In genomic region chr1:244796719-244797406, GRCh38 we compare ENCODE assay signal across 9 cellular contexts. TPM values are rescaled to one million over a fixed set of nuclear protein-coding genes. Genes with fewer than 3 reads are reported as not detected.
DNase-seq lines count a peak whose midpoint lies in the region; ATAC-seq and TF ChIP-seq lines count a peak whose summit lies in the region.
"Had no signal": no experiment of that assay in that cellular context is flagged by ENCODE, and none has a peak within 500 bp of the region (broad histone marks: within the 10 kb centered on the region; RNA-seq: fewer than 3 reads in every experiment).

No MANE protein-coding gene starts in this region.

- H3K36me3 Mint-ChIP-seq in activated CD4-positive, alpha-beta memory T cell treated with anti-CD3 and anti-CD28 coated beads, Interleukin-2, amount 10 ng/mL, durations not matched to agents 7 days and 5 days (ENCODE audit: low read depth): no peaks in the 10 kb centered on the region
- H3K36me3 Mint-ChIP-seq in endodermal cell (ENCODE audit: low read depth): no peaks in the 10 kb centered on the region

- ATAC-seq in stimulated activated naive CD8-positive, alpha-beta T cell treated with anti-CD3 and anti-CD28 coated beads, Interleukin-15, Interleukin-2, amounts not matched to agents 100 U/mL and 50 U/mL, for 24 hours: no peak
- ATAC-seq in HG03097 (IDR thresholded peaks at IDR 0.05; ENCODE audit: low FRiP score, unreplicated experiment): no peak

- POLR2A ChIA-PET in activated CD4-positive, alpha-beta memory T cell treated with anti-CD3 and anti-CD28 coated beads, Interleukin-2, amount 10 ng/mL, durations not matched to agents 7 days and 5 days (lab: Charles Lee): interaction anchor here (0.8 kb wide), 1 partner anchor 194 kb away, joined by 3 read pairs; no protein-coding TSS in a partner anchor

- H3K27me3 Mint-ChIP-seq in activated CD4-positive, alpha-beta memory T cell treated with anti-CD3 and anti-CD28 coated beads, Interleukin-2, amount 10 ng/mL, durations not matched to agents 7 days and 5 days: peaks cover 2% of the 10 kb centered on the region
- no peaks in the 10 kb centered on the region for H3K27me3 Mint-ChIP-seq in endodermal cell (ENCODE audit: insufficient read depth)
- H3K27me3 Mint-ChIP-seq: stimulated activated naive CD8-positive, alpha-beta T cell treated with anti-CD3 and anti-CD28 coated beads, Interleukin-15, Interleukin-2, amounts not matched to agents 100 ng/mL and 50 ng/mL, for 24 hours had no signal

- peak; percentile 88 for TF ChIP-seq CTCF in AG10803 (conservative IDR thresholded peaks at IDR 0.05; ENCODE audit: low read length)
- TF ChIP-seq CTCF in endodermal cell (conservative IDR thresholded peaks at IDR 0.05): peak; percentile 94

- H3K27me3 ChIP-seq in GM23248 (replicated peaks; ENCODE audit: insufficient read depth) (no peaks in the 10 kb centered on the region), endodermal cell (ENCODE audit: control insufficient read depth, insufficient read depth, low read length, poor library complexity, severe bottlenecking) (no peaks in the 10 kb centered on the region)

- no peak overlapping the region for H3K4me3 ChIP-seq in AG10803 (ENCODE audit: low read length)
- no peak overlapping the region for H3K4me3 ChIP-seq in GM23248
- H3K4me3 ChIP-seq in endodermal cell (ENCODE audit: low read length): no peak overlapping the region

- H3K4me2 ChIP-seq in GM23248 (ENCODE audit: unreplicated experiment): no peak overlapping the region

- H3K9me2 ChIP-seq in GM23248 (ENCODE audit: insufficient read depth): no peaks in the 10 kb centered on the region

- H3K4me1 Mint-ChIP-seq in activated CD4-positive, alpha-beta memory T cell treated with anti-CD3 and anti-CD28 coated beads, Interleukin-2, amount 10 ng/mL, durations not matched to agents 7 days and 5 days: peaks cover 5% of the 10 kb centered on the region
- H3K4me1 Mint-ChIP-seq in endodermal cell: peaks cover 2% of the 10 kb centered on the region

- H3K9ac ChIP-seq in GM23248: no peak overlapping the region
- no peak overlapping the region for H3K9ac ChIP-seq in endodermal cell (ENCODE audit: extremely low read depth, low read length, poor library complexity, severe bottlenecking)

- H3K27ac Mint-ChIP-seq in activated CD4-positive, alpha-beta memory T cell treated with anti-CD3 and anti-CD28 coated beads, Interleukin-2, amount 10 ng/mL, durations not matched to agents 7 days and 5 days: no peak overlapping the region
- no peak overlapping the region for H3K27ac Mint-ChIP-seq in endodermal cell
- H3K27ac Mint-ChIP-seq: stimulated activated naive CD8-positive, alpha-beta T cell treated with anti-CD3 and anti-CD28 coated beads, Interleukin-15, Interleukin-2, amounts not matched to agents 100 ng/mL and 50 ng/mL, for 24 hours had no signal

- in situ Hi-C loops in GM23248 (cut with MboI): no loop called here

- DNase-seq in AG10803 (ENCODE audit: low read depth) (peak; percentile 61), GM23248 (peak; percentile 68), NCI-H69 (lab: John Stamatoyannopoulos, UW) (peak; percentile 70), endodermal cell (peak; percentile 86), middle frontal gyrus (ENCODE audit: extremely low spot score, low spot score) (peak; percentile 31)
- DNase-seq in activated CD4-positive, alpha-beta memory T cell treated with anti-CD3 and anti-CD28 coated beads, Interleukin-2, amount 10 ng/mL, durations not matched to agents 7 days and 5 days: peak; percentile 47
- peak; percentile 63 for DNase-seq in stimulated activated naive CD8-positive, alpha-beta T cell treated with anti-CD3 and anti-CD28 coated beads, Interleukin-15, Interleukin-2, amounts not matched to agents 100 U/mL and 50 U/mL, for 24 hours

- no peaks in the 10 kb centered on the region for H3F3A ChIP-seq in GM23248 (ENCODE audit: insufficient read depth)

- H3K4me3 Mint-ChIP-seq in activated CD4-positive, alpha-beta memory T cell treated with anti-CD3 and anti-CD28 coated beads, Interleukin-2, amount 10 ng/mL, durations not matched to agents 7 days and 5 days: no peak overlapping the region
- no peak overlapping the region for H3K4me3 Mint-ChIP-seq in endodermal cell
- H3K4me3 Mint-ChIP-seq: stimulated activated naive CD8-positive, alpha-beta T cell treated with anti-CD3 and anti-CD28 coated beads, Interleukin-15, Interleukin-2, amounts not matched to agents 100 ng/mL and 50 ng/mL, for 24 hours had no signal

- WGBS in GM23248 (ENCODE audit: low coverage in 1 of 2, low lambda C conversion rate in 2 of 2, missing lambda C conversion rate in 2 of 2), 2 experiments: 27 to 29% methylated on average over 10 of the region's 10 CpGs
- WGBS in endodermal cell (ENCODE audit: insufficient coverage in 1 of 2, insufficient read length in 1 of 2), 2 experiments: 46 to 48% methylated on average over 9 of the region's 10 CpGs

- H3K9me3 ChIP-seq in GM23248 (ENCODE audit: low read depth) (no peaks in the 10 kb centered on the region), endodermal cell (ENCODE audit: control insufficient read depth, low read length) (no peaks in the 10 kb centered on the region)

- no peaks in the 10 kb centered on the region for H3K36me3 ChIP-seq in GM23248 (ENCODE audit: low read depth)
- no peaks in the 10 kb centered on the region for H3K36me3 ChIP-seq in endodermal cell (ENCODE audit: control insufficient read depth, insufficient read depth, low read length)

- no peaks in the 10 kb centered on the region for H4K20me1 ChIP-seq in GM23248 (ENCODE audit: insufficient read depth)

- CTCF ChIA-PET in activated CD4-positive, alpha-beta memory T cell treated with anti-CD3 and anti-CD28 coated beads, Interleukin-2, amount 10 ng/mL, durations not matched to agents 7 days and 5 days (lab: Charles Lee): interaction anchor here (0.7 to 6.1 kb wide), 19 partner anchors 11 to 334 kb away, joined by 3 to 77 read pairs (median 4); no protein-coding TSS in a partner anchor

- H3K27ac ChIP-seq in GM23248: no peak overlapping the region
- no peak overlapping the region for H3K27ac ChIP-seq in endodermal cell (ENCODE audit: low read depth, low read length)

- no peak overlapping the region for H2AFZ ChIP-seq in GM23248

- H3K4me1 ChIP-seq in GM23248 (ENCODE audit: insufficient read depth): peaks cover 4% of the 10 kb centered on the region; the same call in 1 of the 2 replicates
- no peaks in the 10 kb centered on the region for H3K4me1 ChIP-seq in endodermal cell (ENCODE audit: control insufficient read depth, insufficient read depth, low read length)

- no peaks in the 10 kb centered on the region for H3K9me3 Mint-ChIP-seq in activated CD4-positive, alpha-beta memory T cell treated with anti-CD3 and anti-CD28 coated beads, Interleukin-2, amount 10 ng/mL, durations not matched to agents 7 days and 5 days
- peaks cover 1% of the 10 kb centered on the region for H3K9me3 Mint-ChIP-seq in endodermal cell
- H3K9me3 Mint-ChIP-seq: stimulated activated naive CD8-positive, alpha-beta T cell treated with anti-CD3 and anti-CD28 coated beads, Interleukin-15, Interleukin-2, amounts not matched to agents 100 ng/mL and 50 ng/mL, for 24 hours had no signal

- no peaks in the 10 kb centered on the region for H3K79me2 ChIP-seq in GM23248 (ENCODE audit: insufficient read depth)

RNA-seq across cellular contexts. Expression of gene COX20, which starts 38.6 kb away (rescaled TPM):
- total RNA-seq in GM23248 (2014; rRNA removed; shearing (Covaris generic)): 21.5 and 21.9 TPM in 2 replicates
- 86.5 and 88.0 TPM in 2 replicates for polyA plus RNA-seq in GM23248 (2016; fragmentation: Nextera tagmentation; extraction: Ambion mirVana)
- 10 to 100 TPM; 22.2 to 22.9 TPM for total RNA-seq in activated CD4-positive, alpha-beta memory T cell treated with anti-CD3 and anti-CD28 coated beads, Interleukin-2, amount 10 ng/mL, durations not matched to agents 7 days and 5 days
- total RNA-seq in endodermal cell: 10 to 100 TPM; 19.5 to 23.4 TPM
- 27.2 TPM for polyA plus RNA-seq in endodermal cell (2013, experiment 1 of 2)
- polyA plus RNA-seq in endodermal cell (2013, experiment 2 of 2): 25.9 TPM

Comparison
In these comparisons a context has a peak if more than half of its experiments do, and no peak if none do; other contexts are left out.
1. DNase-seq: peak in every context shown above with its lines; median percentile 86 in endodermal cell; 70 in NCI-H69; 68 in GM23248; 63 in stimulated activated naive CD8-positive, alpha-beta T cell treated with anti-CD3 and anti-CD28 coated beads, Interleukin-15, Interleukin-2, amounts not matched to agents 100 U/mL and 50 U/mL, for 24 hours; 61 in AG10803; 47 in activated CD4-positive, alpha-beta memory T cell treated with anti-CD3 and anti-CD28 coated beads, Interleukin-2, amount 10 ng/mL, durations not matched to agents 7 days and 5 days; 31 in middle frontal gyrus.